Comparison of ENCODE assay signal across 8 cellular contexts in genomic region chr1:224733021-224733911, GRCh38.
A peak's percentile ranks its signal among the peaks of the same experiment; 100 is the strongest.
DNase-seq lines count a peak whose midpoint lies in the region; ATAC-seq and TF ChIP-seq lines count a peak whose summit lies in the region.

No MANE protein-coding gene starts in this region.

- no peaks in the 10 kb centered on the region for H3K9me3 ChIP-seq in HEK293 (ENCODE audit: control insufficient read depth, insufficient read depth, low read depth, low read length)
- no peaks in the 10 kb centered on the region for H3K9me3 ChIP-seq in upper lobe of left lung

- TF ChIP-seq POLR2A in upper lobe of left lung (IDR thresholded peaks at IDR 0.05), result no peak

- ATAC-seq in GM18517 (IDR thresholded peaks at IDR 0.05; ENCODE audit: unreplicated experiment), result peak; percentile 62
- ATAC-seq in upper lobe of left lung (ENCODE audit: low FRiP score in 2 of 2), result no peak
- ATAC-seq in effector memory CD8-positive, alpha-beta T cell (replicated peaks), result no peak

- peaks cover 18 to 31% of the 10 kb centered on the region in 2 donors for H3K27me3 Mint-ChIP-seq in effector memory CD8-positive, alpha-beta T cell

- H3K36me3 ChIP-seq in HEK293 (ENCODE audit: control insufficient read depth in 2 of 2, insufficient read depth in 1 of 2, low read length in 2 of 2) (no peaks in the 10 kb centered on the region), upper lobe of left lung (no peaks in the 10 kb centered on the region)

- H3K27ac ChIP-seq in HEK293 (ENCODE audit: extremely low read depth, low read depth, low read length), result no peak overlapping the region
- H3K27ac ChIP-seq in upper lobe of left lung, result no peak overlapping the region

- no peak overlapping the region for H3K27ac Mint-ChIP-seq in effector memory CD8-positive, alpha-beta T cell

- TF ChIP-seq EP300 in upper lobe of left lung (IDR thresholded peaks at IDR 0.05), result no peak

- WGBS in upper lobe of left lung, 2 donors, result 37 to 45% methylated on average over 10 to 12 of the region's 12 CpGs

- no peak overlapping the region for H3K4me3 Mint-ChIP-seq in effector memory CD8-positive, alpha-beta T cell

- no peaks in the 10 kb centered on the region for H3K9me3 Mint-ChIP-seq in effector memory CD8-positive, alpha-beta T cell

- peaks cover 6 to 10% of the 10 kb centered on the region in 2 donors for H3K4me1 Mint-ChIP-seq in effector memory CD8-positive, alpha-beta T cell (ENCODE audit: low read depth in 2 of 2)

- DNase-seq in NCI-H187 (lab: John Stamatoyannopoulos, UW) (peak; percentile 5 to 18), glomerular visceral epithelial cell (ENCODE audit: extremely low spot score) (peak; percentile 57), upper lobe of left lung (peak; percentile 23 to 37), AML-193 (lab: John Stamatoyannopoulos, UW) (no peak), dedifferentiated amniotic fluid mesenchymal stem cell (ENCODE audit: extremely low spot score) (no peak)
- no peak for DNase-seq in effector memory CD8-positive, alpha-beta T cell

- no peaks in the 10 kb centered on the region for H3K27me3 ChIP-seq in upper lobe of left lung

- H3K4me3 ChIP-seq in HEK293 (ENCODE audit: low read depth, low read length) (no peak overlapping the region), upper lobe of left lung (no peak overlapping the region)

- no peaks in the 10 kb centered on the region for H3K36me3 Mint-ChIP-seq in effector memory CD8-positive, alpha-beta T cell (ENCODE audit: insufficient read depth)

- H3K4me1 ChIP-seq in HEK293 (ENCODE audit: control insufficient read depth, insufficient read depth, low read length), result peaks cover 4% of the 10 kb centered on the region
- H3K4me1 ChIP-seq in upper lobe of left lung, result peaks cover 0 to 5% (median 2%) of the 10 kb centered on the region in 4 donors

- CTCF ChIA-PET in HEK293 (lab: Yijun Ruan, JAX), result interaction anchor here (0.7 to 1.2 kb wide), 4 partner anchors 22 to 220 kb away, joined by 3 to 5 read pairs (median 3); no protein-coding TSS in a partner anchor

- POLR2A ChIA-PET in HEK293 (lab: Yijun Ruan, JAX), result no interaction called here

- TF ChIP-seq CTCF in HEK293 (tag by site-specific recombination; IDR thresholded peaks at IDR 0.05) (no peak), upper lobe of left lung (IDR thresholded peaks at IDR 0.05) (no peak)

TF ChIP-seq in HEK293, 187 proteins besides CTCF, POLR2A, EP300 and RAD21:
- TF ChIP-seq ZNF112 (tag by site-specific recombination; IDR thresholded peaks at IDR 0.05), result no peak
- peak; percentile 46; the same call in 1 of the 2 replicates for TF ChIP-seq GFI1B (tag by site-specific recombination; IDR thresholded peaks at IDR 0.05)

Comparison
In these comparisons a context has a peak if more than half of its experiments do, and no peak if none do; other contexts are left out.
1. DNase-seq: peak in NCI-H187 (2 of 2), glomerular visceral epithelial cell (single experiment) and upper lobe of left lung (2 of 2); none in effector memory CD8-positive, alpha-beta T cell (0 of 3), AML-193 (0 of 2) and dedifferentiated amniotic fluid mesenchymal stem cell (single experiment).